ENCODE assay signal across 12 cellular contexts in the genomic region with DNA sequence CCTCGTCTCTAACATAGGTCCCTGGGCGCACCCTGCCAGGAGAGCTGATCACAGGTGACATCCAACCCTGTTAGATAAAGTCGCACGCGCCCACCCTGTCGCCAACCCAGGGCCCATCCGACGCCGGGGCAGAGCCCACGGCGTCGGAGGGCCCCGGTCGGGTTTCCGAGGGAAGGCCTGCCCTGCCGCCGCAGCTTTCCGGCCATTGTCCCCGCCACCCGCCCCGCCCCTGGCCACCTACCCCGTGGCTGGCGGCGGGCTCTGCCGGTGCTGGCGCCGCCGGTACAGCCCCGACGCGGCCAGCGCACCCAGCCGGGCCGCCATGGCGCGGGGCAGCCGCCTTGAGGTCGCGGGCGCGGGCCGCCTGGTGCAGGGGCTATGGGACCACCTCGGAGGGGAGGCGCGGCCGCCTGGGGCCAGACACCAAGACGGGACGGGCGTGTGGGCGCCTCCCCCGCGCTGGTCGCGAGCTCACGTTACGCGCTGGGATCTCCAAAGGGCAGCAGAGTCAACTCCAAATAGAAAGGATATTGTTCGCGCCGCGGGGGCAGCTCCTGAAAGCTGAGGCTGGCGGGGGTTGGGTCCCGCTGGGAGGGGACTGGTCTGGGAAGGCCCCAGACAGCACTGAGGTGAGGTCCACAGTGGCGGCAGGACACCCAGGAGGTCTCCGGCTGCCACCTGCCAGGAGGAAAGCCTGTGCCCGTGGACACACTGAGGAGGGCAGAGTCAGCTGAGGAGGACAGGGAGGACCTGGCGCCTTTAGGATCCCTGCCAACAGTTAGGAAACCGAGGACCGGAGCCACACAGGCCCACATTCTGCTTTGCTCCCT. TPM values are rescaled to one million over a fixed set of nuclear protein-coding genes. Genes with fewer than 3 reads are reported as not detected.
A peak's percentile ranks its signal among the peaks of the same experiment; 100 is the strongest.
DNase-seq lines count a peak whose midpoint lies in the region; ATAC-seq and TF ChIP-seq lines count a peak whose summit lies in the region.
"Had no signal": no experiment of that assay in that cellular context is flagged by ENCODE, and none has a peak within 500 bp of the region (broad histone marks: within the 10 kb centered on the region; RNA-seq: fewer than 3 reads in every experiment).

No MANE protein-coding gene starts in this region.

- H3K9me3 ChIP-seq in endodermal cell (ENCODE audit: control insufficient read depth, low read length) (peaks cover 6% of the 10 kb centered on the region), suprapubic skin (no peaks in the 10 kb centered on the region)
- no peaks in the 10 kb centered on the region for H3K9me3 ChIP-seq in CD8-positive, alpha-beta memory T cell (ENCODE audit: low read length)
- H3K9me3 ChIP-seq: A549 had no signal

- no peak overlapping the region for H3K27ac Mint-ChIP-seq in endodermal cell
- H3K27ac Mint-ChIP-seq in CD8-positive, alpha-beta memory T cell = no peak overlapping the region
- H3K27ac Mint-ChIP-seq: activated naive CD4-positive, alpha-beta T cell treated with anti-CD3 and anti-CD28 coated beads for 36 hours; T-helper 2 cell treated with Interferon-gamma antibody and Interleukin-4, amounts not matched to agents 5 μg/mL and 100 μg/mL, for 36 hours had no signal

- 35 to 36% methylated on average over 25 to 69 of the region's 69 CpGs for WGBS in endodermal cell (ENCODE audit: insufficient coverage in 1 of 2, insufficient read length in 1 of 2), 2 experiments
- 57% methylated on average over 8 of the region's 69 CpGs for WGBS in suprapubic skin

- H3K9me3 Mint-ChIP-seq in endodermal cell = peaks cover 4% of the 10 kb centered on the region
- no peaks in the 10 kb centered on the region for H3K9me3 Mint-ChIP-seq in CD8-positive, alpha-beta memory T cell
- H3K9me3 Mint-ChIP-seq: activated naive CD4-positive, alpha-beta T cell treated with anti-CD3 and anti-CD28 coated beads for 36 hours; T-helper 2 cell treated with Interferon-gamma antibody and Interleukin-4, amounts not matched to agents 5 μg/mL and 100 μg/mL, for 36 hours had no signal

- no peak for ATAC-seq in GM18505 (IDR thresholded peaks at IDR 0.05; ENCODE audit: unreplicated experiment)
- ATAC-seq: A549 had no signal

- no peak for TF ChIP-seq EP300 in suprapubic skin (IDR thresholded peaks at IDR 0.05)

- H3K4me1 ChIP-seq in endodermal cell (ENCODE audit: control insufficient read depth, insufficient read depth, low read length) = peaks cover 6% of the 10 kb centered on the region
- H3K4me1 ChIP-seq in suprapubic skin = peaks cover 52% of the 10 kb centered on the region
- H3K4me1 ChIP-seq in CD8-positive, alpha-beta memory T cell (ENCODE audit: insufficient read depth, low read length) = no peaks in the 10 kb centered on the region
- H3K4me1 ChIP-seq: A549 had no signal

- H3K36me3 Mint-ChIP-seq in endodermal cell (ENCODE audit: low read depth) = peaks cover 4% of the 10 kb centered on the region
- H3K36me3 Mint-ChIP-seq in CD8-positive, alpha-beta memory T cell = peaks cover 0 to 1% (median 0%) of the 10 kb centered on the region in 3 donors

- H3K36me3 ChIP-seq in endodermal cell (ENCODE audit: control insufficient read depth, insufficient read depth, low read length) (peaks cover 5% of the 10 kb centered on the region), suprapubic skin (no peaks in the 10 kb centered on the region)
- no peaks in the 10 kb centered on the region for H3K36me3 ChIP-seq in CD8-positive, alpha-beta memory T cell (ENCODE audit: insufficient read depth, low read length)

- TF ChIP-seq POLR2A in suprapubic skin (IDR thresholded peaks at IDR 0.05) (no peak), GM18505 (IDR thresholded peaks at IDR 0.05; ENCODE audit: borderline replicate concordance, extremely low read depth, insufficient read depth, insufficient read length) (no peak)

- no peak overlapping the region for H3K27ac ChIP-seq in endodermal cell (ENCODE audit: low read depth, low read length)
- peak overlapping the region; percentile 73 for H3K27ac ChIP-seq in suprapubic skin
- no peak overlapping the region for H3K27ac ChIP-seq in CD8-positive, alpha-beta memory T cell (ENCODE audit: low read depth, low read length)
- H3K27ac ChIP-seq: A549 had no signal

- peaks cover 41% of the 10 kb centered on the region for H3K27me3 Mint-ChIP-seq in endodermal cell (ENCODE audit: insufficient read depth)
- H3K27me3 Mint-ChIP-seq in CD8-positive, alpha-beta memory T cell = peaks cover 27 to 72% of the 10 kb centered on the region in 2 donors

- peak; percentile 2 for DNase-seq in NCI-H1105 treated with DMSO at 0.1 percent for 48 hours (lab: John Stamatoyannopoulos, UW)
- DNase-seq in NCI-H1105 (lab: John Stamatoyannopoulos, UW) = no peak
- DNase-seq in endodermal cell = peak; percentile 77
- DNase-seq in lung microvascular endothelial cell (ENCODE audit: low read depth in 2 of 2) = peak; percentile 63 to 84
- peak; percentile 66 to 80 for DNase-seq in suprapubic skin (ENCODE audit: low spot score in 2 of 2)
- no peak for DNase-seq in CD8-positive, alpha-beta memory T cell
- DNase-seq in stimulated activated CD4-positive, alpha-beta T cell treated with anti-CD3 and anti-CD28 coated beads, Interleukin-2, amount 100 ng/mL, for 24 hours = no peak
- DNase-seq: activated naive CD4-positive, alpha-beta T cell treated with anti-CD3 and anti-CD28 coated beads for 36 hours; NCI-H446 treated with DMSO at 0.1 percent for 48 hours had no signal

- H3K4me1 Mint-ChIP-seq in endodermal cell = peaks cover 20% of the 10 kb centered on the region
- no peaks in the 10 kb centered on the region for H3K4me1 Mint-ChIP-seq in CD8-positive, alpha-beta memory T cell

- TF ChIP-seq CTCF in endodermal cell (conservative IDR thresholded peaks at IDR 0.05) (no peak), suprapubic skin (IDR thresholded peaks at IDR 0.05) (no peak)

- H3K27me3 ChIP-seq in endodermal cell (ENCODE audit: control insufficient read depth, insufficient read depth, low read length, poor library complexity, severe bottlenecking) = peaks cover 17% of the 10 kb centered on the region
- peaks cover 6% of the 10 kb centered on the region for H3K27me3 ChIP-seq in suprapubic skin
- H3K27me3 ChIP-seq in CD8-positive, alpha-beta memory T cell (ENCODE audit: insufficient read depth, low read length, poor library complexity, severe bottlenecking) = peaks cover 22% of the 10 kb centered on the region

- POLR2A ChIA-PET in CD8-positive, alpha-beta memory T cell (lab: Charles Lee) = no interaction called here

- H3K9ac ChIP-seq in endodermal cell (ENCODE audit: extremely low read depth, low read length, poor library complexity, severe bottlenecking) = no peak overlapping the region

- CTCF ChIA-PET in CD8-positive, alpha-beta memory T cell (lab: Charles Lee) = no interaction called here

- peak overlapping the region; percentile 51 for H3K4me3 Mint-ChIP-seq in endodermal cell
- H3K4me3 Mint-ChIP-seq in CD8-positive, alpha-beta memory T cell = no peak overlapping the region
- H3K4me3 Mint-ChIP-seq: activated naive CD4-positive, alpha-beta T cell treated with anti-CD3 and anti-CD28 coated beads for 36 hours; T-helper 2 cell treated with Interferon-gamma antibody and Interleukin-4, amounts not matched to agents 5 μg/mL and 100 μg/mL, for 36 hours had no signal

- no peak overlapping the region for H3K4me3 ChIP-seq in endodermal cell (ENCODE audit: low read length)
- peak overlapping the region; percentile 39 for H3K4me3 ChIP-seq in suprapubic skin
- H3K4me3 ChIP-seq in CD8-positive, alpha-beta memory T cell (ENCODE audit: low read length) = no peak overlapping the region
- H3K4me3 ChIP-seq: A549 had no signal

RNA-seq across cellular contexts. Expression of a gene that starts 11.1 kb away (rescaled TPM):
- 1 to 10 TPM; 3.9 to 9.8 TPM for total RNA-seq in endodermal cell
- polyA plus RNA-seq in endodermal cell (2013, experiment 1 of 2) = 4.8 TPM
- 4.8 TPM for polyA plus RNA-seq in endodermal cell (2013, experiment 2 of 2)
- total RNA-seq in lung microvascular endothelial cell = 3.6 and 5.0 TPM in 2 replicates
- 10 to 100 TPM in 2 of 4 donors, 1 to 10 TPM in 2; 9.2 to 40.0 (median 15.4) TPM for total RNA-seq in suprapubic skin
- total RNA-seq in CD8-positive, alpha-beta memory T cell = 1 to 10 TPM; 5.9 to 6.1 TPM
- polyA plus RNA-seq in CD8-positive, alpha-beta memory T cell = 3.1 TPM

RNA-seq across cellular contexts. Expression of a gene that starts 18.3 kb away (rescaled TPM):
- total RNA-seq in endodermal cell (under 1 TPM in 1 of 2 donors, not detected in 1; 0.24 TPM), lung microvascular endothelial cell (not detected in 2 replicates), suprapubic skin (under 1 TPM in 2 of 4 donors, not detected in 2; 0.48 to 0.52 TPM)
- polyA plus RNA-seq in endodermal cell (2013, experiment 1 of 2) = 5.0 TPM
- polyA plus RNA-seq in endodermal cell (2013, experiment 2 of 2) = 4.8 TPM
- total RNA-seq in CD8-positive, alpha-beta memory T cell = not detected
- polyA plus RNA-seq in CD8-positive, alpha-beta memory T cell = not detected
- total RNA-seq: activated naive CD4-positive, alpha-beta T cell treated with anti-CD3 and anti-CD28 coated beads for 36 hours had no signal
- polyA plus RNA-seq: A549 had no signal

RNA-seq across cellular contexts. Expression of a gene that starts 37.0 kb away (rescaled TPM):
- 10 to 100 TPM in 1 of 2 donors, 1 to 10 TPM in 1; 5.5 to 10.1 TPM for total RNA-seq in endodermal cell
- 16.1 TPM for polyA plus RNA-seq in endodermal cell (2013, experiment 1 of 2)
- 14.3 TPM for polyA plus RNA-seq in endodermal cell (2013, experiment 2 of 2)
- total RNA-seq in lung microvascular endothelial cell = 2.6 and 5.8 TPM in 2 replicates
- total RNA-seq in suprapubic skin = 10 to 100 TPM; 10.2 to 15.9 (median 12.2) TPM
- total RNA-seq in CD8-positive, alpha-beta memory T cell = 1 to 10 TPM; 4.6 to 5.5 TPM
- 0.31 TPM for polyA plus RNA-seq in CD8-positive, alpha-beta memory T cell

Comparison
In these comparisons a context has a peak if more than half of its experiments do, and no peak if none do; other contexts are left out.
1. DNase-seq: peak in NCI-H1105 treated with DMSO at 0.1 percent for 48 hours (single experiment), endodermal cell (single experiment), lung microvascular endothelial cell (2 of 2) and suprapubic skin (2 of 2); none in NCI-H1105 (single experiment), CD8-positive, alpha-beta memory T cell (0 of 5) and stimulated activated CD4-positive, alpha-beta T cell treated with anti-CD3 and anti-CD28 coated beads, Interleukin-2, amount 100 ng/mL, for 24 hours (0 of 2).